2 cellular contexts compared by ENCODE assay signal in genomic region chr6:16959789-16960188, GRCh38.
TF ChIP-seq lines count a peak whose summit lies in the region.

No MANE protein-coding gene starts in this region.

TF ChIP-seq in IMR-90, 13 proteins besides CTCF, POLR2A, EP300 and RAD21:
- TF ChIP-seq FOS (IDR thresholded peaks at IDR 0.05; ENCODE audit: low read depth, low read length): no peak
- TF ChIP-seq BHLHE40 (IDR thresholded peaks at IDR 0.05; ENCODE audit: low read depth, low read length): no peak
- TF ChIP-seq, protein P1, sequence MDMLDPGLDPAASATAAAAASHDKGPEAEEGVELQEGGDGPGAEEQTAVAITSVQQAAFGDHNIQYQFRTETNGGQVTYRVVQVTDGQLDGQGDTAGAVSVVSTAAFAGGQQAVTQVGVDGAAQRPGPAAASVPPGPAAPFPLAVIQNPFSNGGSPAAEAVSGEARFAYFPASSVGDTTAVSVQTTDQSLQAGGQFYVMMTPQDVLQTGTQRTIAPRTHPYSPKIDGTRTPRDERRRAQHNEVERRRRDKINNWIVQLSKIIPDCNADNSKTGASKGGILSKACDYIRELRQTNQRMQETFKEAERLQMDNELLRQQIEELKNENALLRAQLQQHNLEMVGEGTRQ (IDR thresholded peaks at IDR 0.05; ENCODE audit: low read depth, low read length): no peak
- TF ChIP-seq MAFK (IDR thresholded peaks at IDR 0.05; ENCODE audit: low read depth, low read length): no peak

TF ChIP-seq in endothelial cell of umbilical vein, 7 proteins besides CTCF, POLR2A, EP300 and RAD21:
- TF ChIP-seq GATA2 (IDR thresholded peaks at IDR 0.05; ENCODE audit: insufficient read depth, insufficient read length, low read depth, low read length) (no peak), MYC (IDR thresholded peaks at IDR 0.05; ENCODE audit: low read depth, low read length) (no peak), FOS (IDR thresholded peaks at IDR 0.05; ENCODE audit: borderline replicate concordance, insufficient read depth, low read length) (no peak), POLR2AphosphoS5 (IDR thresholded peaks at IDR 0.05; ENCODE audit: insufficient read depth, low read depth, low read length) (no peak), EZH2 (IDR thresholded peaks at IDR 0.05; ENCODE audit: borderline replicate concordance, low read depth, low read length, severe bottlenecking) (no peak), JUN (IDR thresholded peaks at IDR 0.05; ENCODE audit: borderline replicate concordance, insufficient read depth, insufficient read length, low read depth) (no peak)
- TF ChIP-seq, protein P2, sequence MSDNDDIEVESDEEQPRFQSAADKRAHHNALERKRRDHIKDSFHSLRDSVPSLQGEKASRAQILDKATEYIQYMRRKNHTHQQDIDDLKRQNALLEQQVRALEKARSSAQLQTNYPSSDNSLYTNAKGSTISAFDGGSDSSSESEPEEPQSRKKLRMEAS (IDR thresholded peaks at IDR 0.05; ENCODE audit: insufficient read depth, insufficient read length): no peak
